25 cellular contexts compared by ENCODE assay signal in genomic region chr16:27138257-27138656, GRCh38.
DNase-seq lines count a peak whose midpoint lies in the region; ATAC-seq and TF ChIP-seq lines count a peak whose summit lies in the region.
"Had no signal": no experiment of that assay in that cellular context is flagged by ENCODE, and none has a peak within 500 bp of the region (broad histone marks: within the 10 kb centered on the region; RNA-seq: fewer than 3 reads in every experiment).

No MANE protein-coding gene starts in this region.

- H3K4me1 Mint-ChIP-seq in T-helper 2 cell treated with Interferon-gamma antibody and Interleukin-4, amounts not matched to agents 5 μg/mL and 100 μg/mL, for 36 hours (ENCODE audit: low read depth) = no peaks in the 10 kb centered on the region
- H3K4me1 Mint-ChIP-seq in CD8-positive, alpha-beta T cell (ENCODE audit: low read depth) = peaks cover 3% of the 10 kb centered on the region
- H3K4me1 Mint-ChIP-seq in activated naive CD8-positive, alpha-beta T cell treated with anti-CD3 and anti-CD28 coated beads for 36 hours = no peaks in the 10 kb centered on the region
- H3K4me1 Mint-ChIP-seq in naive thymus-derived CD4-positive, alpha-beta T cell = peaks cover 0 to 10% (median 7%) of the 10 kb centered on the region in 7 donors

- peaks cover 7% of the 10 kb centered on the region for H3K36me3 Mint-ChIP-seq in T-helper 2 cell treated with Interferon-gamma antibody and Interleukin-4, amounts not matched to agents 5 μg/mL and 100 μg/mL, for 36 hours (ENCODE audit: low read depth)
- no peaks in the 10 kb centered on the region for H3K36me3 Mint-ChIP-seq in CD8-positive, alpha-beta T cell
- peaks cover 3% of the 10 kb centered on the region for H3K36me3 Mint-ChIP-seq in activated naive CD8-positive, alpha-beta T cell treated with anti-CD3 and anti-CD28 coated beads for 36 hours
- peaks cover 0 to 10% (median 8%) of the 10 kb centered on the region in 5 donors for H3K36me3 Mint-ChIP-seq in naive thymus-derived CD4-positive, alpha-beta T cell

- no peak overlapping the region for H3K27ac ChIP-seq in CD8-positive, alpha-beta T cell (ENCODE audit: low read depth, low read length)
- H3K27ac ChIP-seq in naive thymus-derived CD4-positive, alpha-beta T cell (ENCODE audit: low read depth, low read length) = no peak overlapping the region
- H3K27ac ChIP-seq: dorsolateral prefrontal cortex, GM23248, lower lobe of right lung, suprapubic skin had no signal

- H3K27me3 ChIP-seq in CD8-positive, alpha-beta T cell (ENCODE audit: insufficient read depth, low read length) = no peaks in the 10 kb centered on the region
- H3K27me3 ChIP-seq in naive thymus-derived CD4-positive, alpha-beta T cell (ENCODE audit: control insufficient read depth in 2 of 2, insufficient read depth in 2 of 2, low read length in 2 of 2) = peaks cover 0 to 4% of the 10 kb centered on the region in 2 donors

- H3K4me3 Mint-ChIP-seq in T-helper 2 cell treated with Interferon-gamma antibody and Interleukin-4, amounts not matched to agents 5 μg/mL and 100 μg/mL, for 36 hours = no peak overlapping the region
- no peak overlapping the region for H3K4me3 Mint-ChIP-seq in CD8-positive, alpha-beta T cell
- no peak overlapping the region for H3K4me3 Mint-ChIP-seq in activated naive CD8-positive, alpha-beta T cell treated with anti-CD3 and anti-CD28 coated beads for 36 hours
- peak overlapping the region in 2 of 10 donors; percentile 0 to 10 for H3K4me3 Mint-ChIP-seq in naive thymus-derived CD4-positive, alpha-beta T cell

- DNase-seq in T-helper 2 cell treated with Interferon-gamma antibody and Interleukin-4, amounts not matched to agents 5 μg/mL and 100 μg/mL, for 36 hours (ENCODE audit: low spot score) = no peak
- DNase-seq in T-helper 2 cell (no peak), cortex of kidney (lab: John Stamatoyannopoulos, UW) (no peak), NCI-H1048 (lab: John Stamatoyannopoulos, UW) (no peak)
- no peak for DNase-seq in CD8-positive, alpha-beta T cell
- no peak for DNase-seq in activated naive CD8-positive, alpha-beta T cell treated with anti-CD3 and anti-CD28 coated beads for 36 hours
- no peak for DNase-seq in naive thymus-derived CD4-positive, alpha-beta T cell
- DNase-seq in stimulated activated CD4-positive, alpha-beta T cell treated with anti-CD3 and anti-CD28 coated beads, Interleukin-4, amount 100 ng/mL, for 1 hour = no peak
- DNase-seq: 8988T; activated CD4-positive, CD25-positive, alpha-beta regulatory T cell treated with anti-CD3 and anti-CD28 coated beads, Interleukin-2, amount 50 U/mL, for 72 hours; activated gamma-delta T cell; anterior cingulate cortex; central memory CD4-positive, alpha-beta T cell; dorsolateral prefrontal cortex; GDM1; GM23248; kidney glomerular epithelial cell; lower lobe of right lung; mucosa of descending colon; NCI-H1417; NCI-H2081; nucleus accumbens had no signal

- H3K4me3 ChIP-seq in CD8-positive, alpha-beta T cell (ENCODE audit: low read depth, low read length) = no peak overlapping the region
- H3K4me3 ChIP-seq in naive thymus-derived CD4-positive, alpha-beta T cell (ENCODE audit: low read length) = no peak overlapping the region
- H3K4me3 ChIP-seq: dorsolateral prefrontal cortex, GM23248, K562, lower lobe of right lung, mucosa of descending colon, suprapubic skin had no signal

- H3K9me3 Mint-ChIP-seq in T-helper 2 cell treated with Interferon-gamma antibody and Interleukin-4, amounts not matched to agents 5 μg/mL and 100 μg/mL, for 36 hours = peaks cover 10% of the 10 kb centered on the region
- peaks cover 4% of the 10 kb centered on the region for H3K9me3 Mint-ChIP-seq in CD8-positive, alpha-beta T cell
- H3K9me3 Mint-ChIP-seq in activated naive CD8-positive, alpha-beta T cell treated with anti-CD3 and anti-CD28 coated beads for 36 hours = peaks cover 4% of the 10 kb centered on the region
- peaks cover 0 to 13% (median 6%) of the 10 kb centered on the region in 11 donors for H3K9me3 Mint-ChIP-seq in naive thymus-derived CD4-positive, alpha-beta T cell

- H3K27ac Mint-ChIP-seq in T-helper 2 cell treated with Interferon-gamma antibody and Interleukin-4, amounts not matched to agents 5 μg/mL and 100 μg/mL, for 36 hours = peak overlapping the region; percentile 53
- peak overlapping the region; percentile 20 for H3K27ac Mint-ChIP-seq in CD8-positive, alpha-beta T cell
- peak overlapping the region; percentile 8 for H3K27ac Mint-ChIP-seq in activated naive CD8-positive, alpha-beta T cell treated with anti-CD3 and anti-CD28 coated beads for 36 hours
- peak overlapping the region; percentile 3 to 90 (median 65) for H3K27ac Mint-ChIP-seq in naive thymus-derived CD4-positive, alpha-beta T cell

- intact Hi-C loops in CD8-positive, alpha-beta T cell (cut with DNase I, micrococcal nuclease) = no loop called here
- intact Hi-C loops in naive thymus-derived CD4-positive, alpha-beta T cell (cut with micrococcal nuclease) = no loop called here

- H3K27me3 Mint-ChIP-seq in T-helper 2 cell treated with Interferon-gamma antibody and Interleukin-4, amounts not matched to agents 5 μg/mL and 100 μg/mL, for 36 hours (ENCODE audit: low read depth) = peaks cover 15% of the 10 kb centered on the region
- peaks cover 16% of the 10 kb centered on the region for H3K27me3 Mint-ChIP-seq in CD8-positive, alpha-beta T cell (ENCODE audit: low read depth)
- H3K27me3 Mint-ChIP-seq in activated naive CD8-positive, alpha-beta T cell treated with anti-CD3 and anti-CD28 coated beads for 36 hours = no peaks in the 10 kb centered on the region
- H3K27me3 Mint-ChIP-seq in naive thymus-derived CD4-positive, alpha-beta T cell = peaks cover 0 to 10% (median 5%) of the 10 kb centered on the region in 5 donors

- ATAC-seq in CD8-positive, alpha-beta T cell = no peak
- peak; percentile 8 for ATAC-seq in naive thymus-derived CD4-positive, alpha-beta T cell
- ATAC-seq: K562, lower lobe of right lung, mucosa of descending colon, SK-N-SH treated with all-trans-retinoic acid at 6 μM for 48 hours had no signal

- no peaks in the 10 kb centered on the region for H3K4me1 ChIP-seq in CD8-positive, alpha-beta T cell (ENCODE audit: insufficient read depth, low read length)
- H3K4me1 ChIP-seq in naive thymus-derived CD4-positive, alpha-beta T cell (ENCODE audit: control insufficient read depth in 2 of 2, insufficient read depth in 2 of 2, low read length in 2 of 2) = no peaks in the 10 kb centered on the region
- H3K4me1 ChIP-seq: lower lobe of right lung, suprapubic skin had no signal

- no peaks in the 10 kb centered on the region for H3K9me3 ChIP-seq in CD8-positive, alpha-beta T cell (ENCODE audit: low read length)
- no peaks in the 10 kb centered on the region for H3K9me3 ChIP-seq in naive thymus-derived CD4-positive, alpha-beta T cell (ENCODE audit: control insufficient read depth in 2 of 3, low read length in 3 of 3)
- H3K9me3 ChIP-seq: lower lobe of right lung, mucosa of descending colon, suprapubic skin had no signal

- H3K36me3 ChIP-seq in CD8-positive, alpha-beta T cell (ENCODE audit: insufficient read depth, low read length) = no peaks in the 10 kb centered on the region
- no peaks in the 10 kb centered on the region for H3K36me3 ChIP-seq in naive thymus-derived CD4-positive, alpha-beta T cell (ENCODE audit: control insufficient read depth in 2 of 3, insufficient read depth in 3 of 3, low read length in 3 of 3)
- H3K36me3 ChIP-seq: lower lobe of right lung, suprapubic skin had no signal

- POLR2A ChIA-PET in CD8-positive, alpha-beta T cell (lab: Charles Lee) = no interaction called here
- POLR2A ChIA-PET in naive thymus-derived CD4-positive, alpha-beta T cell (lab: Charles Lee) = no interaction called here

- TF ChIP-seq CTCF in CD8-positive, alpha-beta T cell (IDR thresholded peaks at IDR 0.05) = no peak

- CTCF ChIA-PET in CD8-positive, alpha-beta T cell (lab: Charles Lee) = no interaction called here
- CTCF ChIA-PET in naive thymus-derived CD4-positive, alpha-beta T cell (lab: Charles Lee) = no interaction called here

Comparison
In these comparisons a context has a peak if more than half of its experiments do, and no peak if none do; other contexts are left out.
1. H3K27ac Mint-ChIP-seq: peak in every context shown above with its lines; median percentile 65 in naive thymus-derived CD4-positive, alpha-beta T cell; 53 in T-helper 2 cell treated with Interferon-gamma antibody and Interleukin-4, amounts not matched to agents 5 μg/mL and 100 μg/mL, for 36 hours; 20 in CD8-positive, alpha-beta T cell; 8 in activated naive CD8-positive, alpha-beta T cell treated with anti-CD3 and anti-CD28 coated beads for 36 hours.